1 cellular context compared by ENCODE assay signal in the genomic region with DNA sequence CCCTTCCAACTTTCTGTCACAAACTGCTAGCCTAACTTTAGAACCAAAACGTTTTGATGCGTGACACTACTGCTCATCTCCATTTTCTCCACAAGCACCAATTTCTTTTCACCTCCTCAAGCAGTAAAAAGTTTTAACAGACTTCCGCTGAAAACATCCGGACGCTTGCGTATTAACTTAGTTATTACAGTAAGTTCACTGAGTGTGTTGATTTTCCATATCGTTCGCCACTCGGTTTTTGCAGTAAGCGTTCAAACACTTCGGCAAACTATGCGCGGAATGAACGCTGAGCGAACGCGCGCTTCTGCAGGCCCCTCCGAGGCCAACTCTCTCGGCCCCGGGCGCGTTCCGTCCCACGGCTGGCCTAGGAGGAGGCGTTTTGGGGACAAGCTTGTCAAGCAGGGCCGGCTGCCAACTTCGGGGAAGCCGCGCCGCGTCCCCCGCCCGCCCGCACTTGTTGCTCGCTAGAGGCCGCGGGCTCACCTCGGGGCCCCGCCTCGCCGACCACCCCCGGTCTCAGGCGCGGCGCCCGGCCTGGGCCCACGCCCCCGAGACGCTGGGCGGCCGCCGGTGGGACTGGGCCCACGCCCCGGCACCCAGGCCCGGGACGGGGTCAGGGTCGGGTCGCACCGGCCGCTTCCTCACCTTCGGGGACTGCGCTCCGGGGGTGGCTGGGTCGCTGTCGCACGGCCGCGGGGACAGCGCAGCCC.
TF ChIP-seq lines count a peak whose summit lies in the region.

No MANE protein-coding gene starts in this region.

TF ChIP-seq in HepG2, 621 proteins besides CTCF, POLR2A, EP300 and RAD21 (continued from another document and continues in another):
- TF ChIP-seq ZFYVE20 (CRISPR knock-in tag; IDR thresholded peaks at IDR 0.05; ENCODE audit: borderline replicate concordance, low read depth) (no peak), ZNF136 (CRISPR knock-in tag; IDR thresholded peaks at IDR 0.05; ENCODE audit: low read depth) (no peak), PITX1 (CRISPR knock-in tag; IDR thresholded peaks at IDR 0.05) (no peak), CREB1 (IDR thresholded peaks at IDR 0.05) (no peak), CREB1 (CRISPR knock-in tag; IDR thresholded peaks at IDR 0.05) (no peak), MZF1 (CRISPR knock-in tag; IDR thresholded peaks at IDR 0.05; ENCODE audit: borderline replicate concordance) (no peak), NR2F2 (IDR thresholded peaks at IDR 0.05; ENCODE audit: borderline replicate concordance, low read depth) (no peak), KDM2A (CRISPR knock-in tag; IDR thresholded peaks at IDR 0.05; ENCODE audit: borderline replicate concordance, low read depth) (peak; percentile 55), SNAI1 (CRISPR knock-in tag; IDR thresholded peaks at IDR 0.05; ENCODE audit: borderline replicate concordance) (no peak), SCMH1 (CRISPR knock-in tag; IDR thresholded peaks at IDR 0.05; ENCODE audit: borderline replicate concordance) (no peak), GLI4 (CRISPR knock-in tag; IDR thresholded peaks at IDR 0.05; ENCODE audit: borderline replicate concordance) (no peak), ZSCAN12 (CRISPR knock-in tag; IDR thresholded peaks at IDR 0.05) (no peak), STAG1 (CRISPR knock-in tag; IDR thresholded peaks at IDR 0.05) (no peak), FOXC1 (CRISPR knock-in tag; IDR thresholded peaks at IDR 0.05; ENCODE audit: borderline replicate concordance) (no peak), SRSF9 (IDR thresholded peaks at IDR 0.05; ENCODE audit: borderline replicate concordance, insufficient read depth, low read depth, low read length, poor library complexity, severe bottlenecking) (no peak), ZNF713 (CRISPR knock-in tag; IDR thresholded peaks at IDR 0.05) (no peak), HOXA7 (CRISPR knock-in tag; IDR thresholded peaks at IDR 0.05) (no peak), PRMT3 (CRISPR knock-in tag; IDR thresholded peaks at IDR 0.05; ENCODE audit: borderline replicate concordance, low read depth) (no peak), HNF4G (IDR thresholded peaks at IDR 0.05; ENCODE audit: borderline replicate concordance, low read depth, low read length) (no peak), HNF4G (CRISPR knock-in tag; IDR thresholded peaks at IDR 0.05; ENCODE audit: borderline replicate concordance, low read depth) (no peak), BRD4 (CRISPR knock-in tag; IDR thresholded peaks at IDR 0.05) (no peak)
- TF ChIP-seq, protein P1, sequence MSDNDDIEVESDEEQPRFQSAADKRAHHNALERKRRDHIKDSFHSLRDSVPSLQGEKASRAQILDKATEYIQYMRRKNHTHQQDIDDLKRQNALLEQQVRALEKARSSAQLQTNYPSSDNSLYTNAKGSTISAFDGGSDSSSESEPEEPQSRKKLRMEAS (IDR thresholded peaks at IDR 0.05) = peak; percentile 39
- TF ChIP-seq, protein P2, sequence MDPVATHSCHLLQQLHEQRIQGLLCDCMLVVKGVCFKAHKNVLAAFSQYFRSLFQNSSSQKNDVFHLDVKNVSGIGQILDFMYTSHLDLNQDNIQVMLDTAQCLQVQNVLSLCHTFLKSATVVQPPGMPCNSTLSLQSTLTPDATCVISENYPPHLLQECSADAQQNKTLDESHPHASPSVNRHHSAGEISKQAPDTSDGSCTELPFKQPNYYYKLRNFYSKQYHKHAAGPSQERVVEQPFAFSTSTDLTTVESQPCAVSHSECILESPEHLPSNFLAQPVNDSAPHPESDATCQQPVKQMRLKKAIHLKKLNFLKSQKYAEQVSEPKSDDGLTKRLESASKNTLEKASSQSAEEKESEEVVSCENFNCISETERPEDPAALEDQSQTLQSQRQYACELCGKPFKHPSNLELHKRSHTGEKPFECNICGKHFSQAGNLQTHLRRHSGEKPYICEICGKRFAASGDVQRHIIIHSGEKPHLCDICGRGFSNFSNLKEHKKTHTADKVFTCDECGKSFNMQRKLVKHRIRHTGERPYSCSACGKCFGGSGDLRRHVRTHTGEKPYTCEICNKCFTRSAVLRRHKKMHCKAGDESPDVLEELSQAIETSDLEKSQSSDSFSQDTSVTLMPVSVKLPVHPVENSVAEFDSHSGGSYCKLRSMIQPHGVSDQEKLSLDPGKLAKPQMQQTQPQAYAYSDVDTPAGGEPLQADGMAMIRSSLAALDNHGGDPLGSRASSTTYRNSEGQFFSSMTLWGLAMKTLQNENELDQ (CRISPR knock-in tag; IDR thresholded peaks at IDR 0.05; ENCODE audit: borderline replicate concordance) = no peak
- TF ChIP-seq, protein P3, sequence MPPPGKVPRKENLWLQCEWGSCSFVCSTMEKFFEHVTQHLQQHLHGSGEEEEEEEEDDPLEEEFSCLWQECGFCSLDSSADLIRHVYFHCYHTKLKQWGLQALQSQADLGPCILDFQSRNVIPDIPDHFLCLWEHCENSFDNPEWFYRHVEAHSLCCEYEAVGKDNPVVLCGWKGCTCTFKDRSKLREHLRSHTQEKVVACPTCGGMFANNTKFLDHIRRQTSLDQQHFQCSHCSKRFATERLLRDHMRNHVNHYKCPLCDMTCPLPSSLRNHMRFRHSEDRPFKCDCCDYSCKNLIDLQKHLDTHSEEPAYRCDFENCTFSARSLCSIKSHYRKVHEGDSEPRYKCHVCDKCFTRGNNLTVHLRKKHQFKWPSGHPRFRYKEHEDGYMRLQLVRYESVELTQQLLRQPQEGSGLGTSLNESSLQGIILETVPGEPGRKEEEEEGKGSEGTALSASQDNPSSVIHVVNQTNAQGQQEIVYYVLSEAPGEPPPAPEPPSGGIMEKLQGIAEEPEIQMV (CRISPR knock-in tag; IDR thresholded peaks at IDR 0.05; ENCODE audit: low read depth) = no peak
- TF ChIP-seq, protein P4, sequence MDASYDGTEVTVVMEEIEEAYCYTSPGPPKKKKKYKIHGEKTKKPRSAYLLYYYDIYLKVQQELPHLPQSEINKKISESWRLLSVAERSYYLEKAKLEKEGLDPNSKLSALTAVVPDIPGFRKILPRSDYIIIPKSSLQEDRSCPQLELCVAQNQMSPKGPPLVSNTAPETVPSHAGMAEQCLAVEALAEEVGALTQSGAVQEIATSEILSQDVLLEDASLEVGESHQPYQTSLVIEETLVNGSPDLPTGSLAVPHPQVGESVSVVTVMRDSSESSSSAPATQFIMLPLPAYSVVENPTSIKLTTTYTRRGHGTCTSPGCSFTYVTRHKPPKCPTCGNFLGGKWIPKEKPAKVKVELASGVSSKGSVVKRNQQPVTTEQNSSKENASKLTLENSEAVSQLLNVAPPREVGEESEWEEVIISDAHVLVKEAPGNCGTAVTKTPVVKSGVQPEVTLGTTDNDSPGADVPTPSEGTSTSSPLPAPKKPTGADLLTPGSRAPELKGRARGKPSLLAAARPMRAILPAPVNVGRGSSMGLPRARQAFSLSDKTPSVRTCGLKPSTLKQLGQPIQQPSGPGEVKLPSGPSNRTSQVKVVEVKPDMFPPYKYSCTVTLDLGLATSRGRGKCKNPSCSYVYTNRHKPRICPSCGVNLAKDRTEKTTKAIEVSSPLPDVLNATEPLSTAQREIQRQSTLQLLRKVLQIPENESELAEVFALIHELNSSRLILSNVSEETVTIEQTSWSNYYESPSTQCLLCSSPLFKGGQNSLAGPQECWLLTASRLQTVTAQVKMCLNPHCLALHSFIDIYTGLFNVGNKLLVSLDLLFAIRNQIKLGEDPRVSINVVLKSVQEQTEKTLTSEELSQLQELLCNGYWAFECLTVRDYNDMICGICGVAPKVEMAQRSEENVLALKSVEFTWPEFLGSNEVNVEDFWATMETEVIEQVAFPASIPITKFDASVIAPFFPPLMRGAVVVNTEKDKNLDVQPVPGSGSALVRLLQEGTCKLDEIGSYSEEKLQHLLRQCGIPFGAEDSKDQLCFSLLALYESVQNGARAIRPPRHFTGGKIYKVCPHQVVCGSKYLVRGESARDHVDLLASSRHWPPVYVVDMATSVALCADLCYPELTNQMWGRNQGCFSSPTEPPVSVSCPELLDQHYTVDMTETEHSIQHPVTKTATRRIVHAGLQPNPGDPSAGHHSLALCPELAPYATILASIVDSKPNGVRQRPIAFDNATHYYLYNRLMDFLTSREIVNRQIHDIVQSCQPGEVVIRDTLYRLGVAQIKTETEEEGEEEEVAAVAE (CRISPR knock-in tag; IDR thresholded peaks at IDR 0.05; ENCODE audit: borderline replicate concordance) = no peak
- TF ChIP-seq, protein P5, sequence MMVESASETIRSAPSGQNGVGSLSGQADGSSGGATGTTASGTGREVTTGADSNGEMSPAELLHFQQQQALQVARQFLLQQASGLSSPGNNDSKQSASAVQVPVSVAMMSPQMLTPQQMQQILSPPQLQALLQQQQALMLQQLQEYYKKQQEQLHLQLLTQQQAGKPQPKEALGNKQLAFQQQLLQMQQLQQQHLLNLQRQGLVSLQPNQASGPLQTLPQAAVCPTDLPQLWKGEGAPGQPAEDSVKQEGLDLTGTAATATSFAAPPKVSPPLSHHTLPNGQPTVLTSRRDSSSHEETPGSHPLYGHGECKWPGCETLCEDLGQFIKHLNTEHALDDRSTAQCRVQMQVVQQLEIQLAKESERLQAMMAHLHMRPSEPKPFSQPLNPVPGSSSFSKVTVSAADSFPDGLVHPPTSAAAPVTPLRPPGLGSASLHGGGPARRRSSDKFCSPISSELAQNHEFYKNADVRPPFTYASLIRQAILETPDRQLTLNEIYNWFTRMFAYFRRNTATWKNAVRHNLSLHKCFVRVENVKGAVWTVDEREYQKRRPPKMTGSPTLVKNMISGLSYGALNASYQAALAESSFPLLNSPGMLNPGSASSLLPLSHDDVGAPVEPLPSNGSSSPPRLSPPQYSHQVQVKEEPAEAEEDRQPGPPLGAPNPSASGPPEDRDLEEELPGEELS (CRISPR knock-in tag; IDR thresholded peaks at IDR 0.05) = no peak
- TF ChIP-seq, protein P6, sequence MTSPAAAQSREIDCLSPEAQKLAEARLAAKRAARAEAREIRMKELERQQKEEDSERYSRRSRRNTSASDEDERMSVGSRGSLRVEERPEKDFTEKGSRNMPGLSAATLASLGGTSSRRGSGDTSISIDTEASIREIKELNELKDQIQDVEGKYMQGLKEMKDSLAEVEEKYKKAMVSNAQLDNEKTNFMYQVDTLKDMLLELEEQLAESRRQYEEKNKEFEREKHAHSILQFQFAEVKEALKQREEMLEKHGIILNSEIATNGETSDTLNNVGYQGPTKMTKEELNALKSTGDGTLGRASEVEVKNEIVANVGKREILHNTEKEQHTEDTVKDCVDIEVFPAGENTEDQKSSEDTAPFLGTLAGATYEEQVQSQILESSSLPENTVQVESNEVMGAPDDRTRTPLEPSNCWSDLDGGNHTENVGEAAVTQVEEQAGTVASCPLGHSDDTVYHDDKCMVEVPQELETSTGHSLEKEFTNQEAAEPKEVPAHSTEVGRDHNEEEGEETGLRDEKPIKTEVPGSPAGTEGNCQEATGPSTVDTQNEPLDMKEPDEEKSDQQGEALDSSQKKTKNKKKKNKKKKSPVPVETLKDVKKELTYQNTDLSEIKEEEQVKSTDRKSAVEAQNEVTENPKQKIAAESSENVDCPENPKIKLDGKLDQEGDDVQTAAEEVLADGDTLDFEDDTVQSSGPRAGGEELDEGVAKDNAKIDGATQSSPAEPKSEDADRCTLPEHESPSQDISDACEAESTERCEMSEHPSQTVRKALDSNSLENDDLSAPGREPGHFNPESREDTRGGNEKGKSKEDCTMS (CRISPR knock-in tag; conservative IDR thresholded peaks at IDR 0.05) = no peak
- TF ChIP-seq, protein P7, sequence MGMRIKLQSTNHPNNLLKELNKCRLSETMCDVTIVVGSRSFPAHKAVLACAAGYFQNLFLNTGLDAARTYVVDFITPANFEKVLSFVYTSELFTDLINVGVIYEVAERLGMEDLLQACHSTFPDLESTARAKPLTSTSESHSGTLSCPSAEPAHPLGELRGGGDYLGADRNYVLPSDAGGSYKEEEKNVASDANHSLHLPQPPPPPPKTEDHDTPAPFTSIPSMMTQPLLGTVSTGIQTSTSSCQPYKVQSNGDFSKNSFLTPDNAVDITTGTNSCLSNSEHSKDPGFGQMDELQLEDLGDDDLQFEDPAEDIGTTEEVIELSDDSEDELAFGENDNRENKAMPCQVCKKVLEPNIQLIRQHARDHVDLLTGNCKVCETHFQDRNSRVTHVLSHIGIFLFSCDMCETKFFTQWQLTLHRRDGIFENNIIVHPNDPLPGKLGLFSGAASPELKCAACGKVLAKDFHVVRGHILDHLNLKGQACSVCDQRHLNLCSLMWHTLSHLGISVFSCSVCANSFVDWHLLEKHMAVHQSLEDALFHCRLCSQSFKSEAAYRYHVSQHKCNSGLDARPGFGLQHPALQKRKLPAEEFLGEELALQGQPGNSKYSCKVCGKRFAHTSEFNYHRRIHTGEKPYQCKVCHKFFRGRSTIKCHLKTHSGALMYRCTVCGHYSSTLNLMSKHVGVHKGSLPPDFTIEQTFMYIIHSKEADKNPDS (CRISPR knock-in tag; IDR thresholded peaks at IDR 0.05) = no peak
- TF ChIP-seq, protein P8, sequence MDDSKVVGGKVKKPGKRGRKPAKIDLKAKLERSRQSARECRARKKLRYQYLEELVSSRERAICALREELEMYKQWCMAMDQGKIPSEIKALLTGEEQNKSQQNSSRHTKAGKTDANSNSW (CRISPR knock-in tag; IDR thresholded peaks at IDR 0.05; ENCODE audit: borderline replicate concordance) = no peak
- TF ChIP-seq, protein P9, sequence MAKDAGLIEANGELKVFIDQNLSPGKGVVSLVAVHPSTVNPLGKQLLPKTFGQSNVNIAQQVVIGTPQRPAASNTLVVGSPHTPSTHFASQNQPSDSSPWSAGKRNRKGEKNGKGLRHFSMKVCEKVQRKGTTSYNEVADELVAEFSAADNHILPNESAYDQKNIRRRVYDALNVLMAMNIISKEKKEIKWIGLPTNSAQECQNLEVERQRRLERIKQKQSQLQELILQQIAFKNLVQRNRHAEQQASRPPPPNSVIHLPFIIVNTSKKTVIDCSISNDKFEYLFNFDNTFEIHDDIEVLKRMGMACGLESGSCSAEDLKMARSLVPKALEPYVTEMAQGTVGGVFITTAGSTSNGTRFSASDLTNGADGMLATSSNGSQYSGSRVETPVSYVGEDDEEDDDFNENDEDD (CRISPR knock-in tag; IDR thresholded peaks at IDR 0.05; ENCODE audit: borderline replicate concordance) = no peak
- TF ChIP-seq, protein P10, sequence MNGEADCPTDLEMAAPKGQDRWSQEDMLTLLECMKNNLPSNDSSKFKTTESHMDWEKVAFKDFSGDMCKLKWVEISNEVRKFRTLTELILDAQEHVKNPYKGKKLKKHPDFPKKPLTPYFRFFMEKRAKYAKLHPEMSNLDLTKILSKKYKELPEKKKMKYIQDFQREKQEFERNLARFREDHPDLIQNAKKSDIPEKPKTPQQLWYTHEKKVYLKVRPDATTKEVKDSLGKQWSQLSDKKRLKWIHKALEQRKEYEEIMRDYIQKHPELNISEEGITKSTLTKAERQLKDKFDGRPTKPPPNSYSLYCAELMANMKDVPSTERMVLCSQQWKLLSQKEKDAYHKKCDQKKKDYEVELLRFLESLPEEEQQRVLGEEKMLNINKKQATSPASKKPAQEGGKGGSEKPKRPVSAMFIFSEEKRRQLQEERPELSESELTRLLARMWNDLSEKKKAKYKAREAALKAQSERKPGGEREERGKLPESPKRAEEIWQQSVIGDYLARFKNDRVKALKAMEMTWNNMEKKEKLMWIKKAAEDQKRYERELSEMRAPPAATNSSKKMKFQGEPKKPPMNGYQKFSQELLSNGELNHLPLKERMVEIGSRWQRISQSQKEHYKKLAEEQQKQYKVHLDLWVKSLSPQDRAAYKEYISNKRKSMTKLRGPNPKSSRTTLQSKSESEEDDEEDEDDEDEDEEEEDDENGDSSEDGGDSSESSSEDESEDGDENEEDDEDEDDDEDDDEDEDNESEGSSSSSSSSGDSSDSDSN (CRISPR knock-in tag; IDR thresholded peaks at IDR 0.05) = peak; percentile 84
- TF ChIP-seq, protein P11, sequence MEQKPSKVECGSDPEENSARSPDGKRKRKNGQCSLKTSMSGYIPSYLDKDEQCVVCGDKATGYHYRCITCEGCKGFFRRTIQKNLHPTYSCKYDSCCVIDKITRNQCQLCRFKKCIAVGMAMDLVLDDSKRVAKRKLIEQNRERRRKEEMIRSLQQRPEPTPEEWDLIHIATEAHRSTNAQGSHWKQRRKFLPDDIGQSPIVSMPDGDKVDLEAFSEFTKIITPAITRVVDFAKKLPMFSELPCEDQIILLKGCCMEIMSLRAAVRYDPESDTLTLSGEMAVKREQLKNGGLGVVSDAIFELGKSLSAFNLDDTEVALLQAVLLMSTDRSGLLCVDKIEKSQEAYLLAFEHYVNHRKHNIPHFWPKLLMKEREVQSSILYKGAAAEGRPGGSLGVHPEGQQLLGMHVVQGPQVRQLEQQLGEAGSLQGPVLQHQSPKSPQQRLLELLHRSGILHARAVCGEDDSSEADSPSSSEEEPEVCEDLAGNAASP (CRISPR knock-in tag; IDR thresholded peaks at IDR 0.05; ENCODE audit: borderline replicate concordance) = no peak
